Comparison of ENCODE assay signal across 8 cellular contexts in the genomic region with DNA sequence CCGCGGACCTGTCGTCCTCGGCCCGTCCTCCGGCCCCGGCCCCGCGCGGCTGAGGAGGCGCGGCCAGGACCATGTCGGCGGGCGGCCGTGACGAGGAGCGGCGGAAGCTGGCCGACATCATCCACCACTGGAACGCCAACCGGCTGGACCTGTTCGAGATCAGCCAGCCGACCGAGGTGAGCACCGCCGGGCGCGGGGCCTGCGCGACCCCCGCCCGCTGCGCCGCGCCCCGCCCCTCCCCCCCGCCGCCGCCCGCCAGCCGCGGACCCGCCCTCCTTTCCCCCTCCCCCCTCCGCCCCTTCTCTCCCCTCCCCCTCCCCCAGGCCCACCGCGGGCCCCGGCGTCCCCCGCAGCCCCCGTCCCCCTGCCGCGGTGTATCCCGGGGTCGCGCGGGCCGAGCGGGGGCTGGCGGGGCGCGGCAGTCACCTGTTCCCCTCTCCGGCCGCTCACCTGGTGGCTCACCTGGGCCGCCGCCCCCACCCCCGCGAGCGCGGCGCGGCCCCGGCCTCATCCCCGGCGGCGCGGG. TPM values are rescaled to one million over a fixed set of nuclear protein-coding genes. Genes with fewer than 3 reads are reported as not detected.
DNase-seq lines count a peak whose midpoint lies in the region; ATAC-seq and TF ChIP-seq lines count a peak whose summit lies in the region.

No MANE protein-coding gene starts in this region.

- no peaks in the 10 kb centered on the region for H3K36me3 ChIP-seq in H7 (replicated peaks; ENCODE audit: control insufficient read depth, insufficient read depth, low read length)
- no peaks in the 10 kb centered on the region for H3K36me3 ChIP-seq in Karpas-422 (ENCODE audit: insufficient read depth, low read length)
- no peaks in the 10 kb centered on the region for H3K36me3 ChIP-seq in breast epithelium
- no peaks in the 10 kb centered on the region for H3K36me3 ChIP-seq in lung (ENCODE audit: control insufficient read depth in 2 of 2, insufficient read depth in 2 of 2, low read length in 2 of 2)

- no peak overlapping the region for H3K27ac ChIP-seq in Karpas-422 (ENCODE audit: low read length)
- peak overlapping the region; percentile 91 to 96 for H3K27ac ChIP-seq in breast epithelium
- peak overlapping the region; percentile 63 to 93 for H3K27ac ChIP-seq in lung (ENCODE audit: low read depth in 1 of 2, low read length in 1 of 2)

- intact Hi-C loops in breast epithelium (cut with DNase I; ENCODE audit: low total_unique reads), result loop anchor here (1.0 to 2.0 kb wide), 2 partner anchors 92 to 333 kb away; no protein-coding TSS in a partner anchor

- H3K27me3 ChIP-seq in H7 (ENCODE audit: control insufficient read depth, insufficient read depth, low read length) (no peaks in the 10 kb centered on the region), Karpas-422 (ENCODE audit: low read length) (no peaks in the 10 kb centered on the region), breast epithelium (no peaks in the 10 kb centered on the region), lung (ENCODE audit: control insufficient read depth, insufficient read depth) (no peaks in the 10 kb centered on the region)

- no peak for ATAC-seq in lung (ENCODE audit: insufficient read depth, low FRiP score)

- H3K4me1 ChIP-seq in Karpas-422 (ENCODE audit: low read length) (peaks cover 13% of the 10 kb centered on the region), breast epithelium (peaks cover 0 to 6% of the 10 kb centered on the region in 2 donors), lung (ENCODE audit: control insufficient read depth in 2 of 2, insufficient read depth in 2 of 2, low read length in 2 of 2) (peaks cover 5 to 7% of the 10 kb centered on the region in 2 donors)

- no peak for TF ChIP-seq CTCF in breast epithelium (IDR thresholded peaks at IDR 0.05)
- no peak for TF ChIP-seq CTCF in lung (IDR thresholded peaks at IDR 0.05; ENCODE audit: control extremely low read depth, extremely low read depth)

- no peaks in the 10 kb centered on the region for H3K79me2 ChIP-seq in Karpas-422 (ENCODE audit: low read length)

- DNase-seq in activated CD4-positive, alpha-beta T cell treated with anti-CD3 and anti-CD28 coated beads, Interleukin-2, amount 50 U/mL, for 48 hours, result peak; percentile 24 to 29
- DNase-seq in activated CD4-positive, alpha-beta T cell treated with anti-CD3 and anti-CD28 coated beads for 4 hours, result no peak
- DNase-seq in H7 (peak; percentile 89), Karpas-422 (no peak), breast epithelium (ENCODE audit: low spot score in 2 of 2) (no peak), lung (ENCODE audit: low spot score) (no peak), NOMO-1 (lab: John Stamatoyannopoulos, UW; ENCODE audit: unreplicated experiment in 2 of 2) (no peak)
- DNase-seq in stimulated activated CD4-positive, alpha-beta T cell treated with anti-CD3 and anti-CD28 coated beads, Interleukin-1b, Interleukin-23, amount 100 ng/mL, for 48 hours, result no peak

- H3K9me3 ChIP-seq in Karpas-422 (ENCODE audit: low read length) (no peaks in the 10 kb centered on the region), breast epithelium (no peaks in the 10 kb centered on the region), lung (ENCODE audit: control insufficient read depth in 2 of 2, insufficient read depth in 1 of 2, low read length in 1 of 2) (no peaks in the 10 kb centered on the region)

- H3K9ac ChIP-seq in Karpas-422 (ENCODE audit: low read length), result no peak overlapping the region

- H4K20me1 ChIP-seq in Karpas-422 (ENCODE audit: insufficient read depth, low read depth, low read length), result peaks cover 29% of the 10 kb centered on the region

- H3K4me2 ChIP-seq in Karpas-422 (ENCODE audit: low read depth, low read length, poor library complexity, severe bottlenecking), result peak overlapping the region; percentile 68

- WGBS in lung, 2 donors, result 0 to 1% methylated on average over 11 to 73 of the region's 77 CpGs

- H3K4me3 ChIP-seq in H7 (ENCODE audit: insufficient read depth, low read depth, low read length) (peak overlapping the region; percentile 75), Karpas-422 (ENCODE audit: low read length) (peak overlapping the region; percentile 44; the same call in 1 of the 2 replicates), breast epithelium (peak overlapping the region; percentile 61 to 86 (median 80)), lung (peak overlapping the region; percentile 90)

- no peaks in the 10 kb centered on the region for H3K9me2 ChIP-seq in Karpas-422 (replicated peaks; ENCODE audit: insufficient read depth, low read length)

- H2AFZ ChIP-seq in Karpas-422 (ENCODE audit: low read length), result no peak overlapping the region

- no peak for TF ChIP-seq POLR2A in breast epithelium (IDR thresholded peaks at IDR 0.05)

RNA-seq across cellular contexts. Expression of a gene that starts 0.4 kb away (rescaled TPM):
- total RNA-seq in H7 (2014; rRNA removed; shearing (Covaris generic)), result 67.6 and 107 TPM in 2 replicates
- total RNA-seq in Karpas-422 (2014; rRNA removed; shearing (Covaris generic); ENCODE audit: low replicate concordance), result 18.9 and 21.0 TPM in 2 replicates
- 100 to 1,000 TPM in 2 of 3 donors, 10 to 100 TPM in 1; 93.1 to 292 (median 170) TPM for total RNA-seq in breast epithelium
- 100 to 1,000 TPM; 185 to 407 TPM for total RNA-seq in lung
- 10 to 100 TPM; 47.6 to 49.8 TPM for polyA plus RNA-seq in lung

Comparison
In these comparisons a context has a peak if more than half of its experiments do, and no peak if none do; other contexts are left out.
1. DNase-seq: peak in activated CD4-positive, alpha-beta T cell treated with anti-CD3 and anti-CD28 coated beads, Interleukin-2, amount 50 U/mL, for 48 hours (2 of 2) and H7 (single experiment); none in activated CD4-positive, alpha-beta T cell treated with anti-CD3 and anti-CD28 coated beads for 4 hours (0 of 2), Karpas-422 (single experiment), breast epithelium (0 of 2), lung (single experiment), NOMO-1 (0 of 2) and stimulated activated CD4-positive, alpha-beta T cell treated with anti-CD3 and anti-CD28 coated beads, Interleukin-1b, Interleukin-23, amount 100 ng/mL, for 48 hours (single experiment).
2. Peak in every context shown above with its lines, with median percentiles within 50 percentile points of each other: H3K4me3 ChIP-seq.